Comparison of ENCODE assay signal across 16 cellular contexts in the genomic region with DNA sequence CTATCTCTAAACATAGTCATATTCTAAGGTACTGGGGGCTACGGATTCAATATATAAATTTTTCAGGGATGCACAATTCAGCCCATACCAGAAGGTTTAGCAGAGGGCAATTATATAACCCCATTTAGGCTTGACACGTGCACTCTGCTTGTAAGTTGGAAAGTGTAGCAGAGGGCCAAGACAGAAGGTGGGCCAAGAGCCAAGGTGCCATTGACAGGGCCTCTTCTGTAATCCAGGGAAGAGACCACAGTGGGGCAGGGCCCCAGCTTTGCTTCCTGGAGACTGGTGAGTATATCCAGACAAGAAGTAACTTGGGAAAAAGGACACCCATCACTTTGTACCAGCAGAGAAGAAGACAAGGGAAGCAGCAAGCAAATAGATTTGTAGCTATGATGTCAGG.
DNase-seq lines count a peak whose midpoint lies in the region; TF ChIP-seq lines count a peak whose summit lies in the region.
"Had no signal": no experiment of that assay in that cellular context is flagged by ENCODE, and none has a peak within 500 bp of the region (broad histone marks: within the 10 kb centered on the region; RNA-seq: fewer than 3 reads in every experiment).

No MANE protein-coding gene starts in this region.

- H3K9me3 ChIP-seq in right atrium auricular region (no peaks in the 10 kb centered on the region), smooth muscle cell (replicated peaks; ENCODE audit: low read depth) (no peaks in the 10 kb centered on the region), A673 (ENCODE audit: low read depth, low read length, poor library complexity, severe bottlenecking) (no peaks in the 10 kb centered on the region)
- H3K9me3 ChIP-seq: prostate gland, transverse colon had no signal

- no peaks in the 10 kb centered on the region for H3K79me2 ChIP-seq in smooth muscle cell (ENCODE audit: low read depth)

- peak overlapping the region; percentile 89 for H3K27ac ChIP-seq in brain microvascular endothelial cell
- H3K27ac ChIP-seq in right atrium auricular region: peak overlapping the region in 1 of 2 donors; percentile 40
- H3K27ac ChIP-seq in smooth muscle cell (ENCODE audit: low read depth): peak overlapping the region; percentile 52
- H3K27ac ChIP-seq in A673 (ENCODE audit: low read depth, low read length, poor library complexity, severe bottlenecking): no peak overlapping the region
- H3K27ac ChIP-seq: prostate gland, transverse colon had no signal

- H3K4me1 ChIP-seq in right atrium auricular region (peaks cover 0 to 10% of the 10 kb centered on the region in 2 donors), smooth muscle cell (ENCODE audit: low read depth) (no peaks in the 10 kb centered on the region), A673 (ENCODE audit: insufficient read depth, low read length, poor library complexity, severe bottlenecking) (peaks cover 8% of the 10 kb centered on the region)
- H3K4me1 ChIP-seq: prostate gland, transverse colon had no signal

- peak overlapping the region; percentile 19 for H2AFZ ChIP-seq in smooth muscle cell (ENCODE audit: low read depth)

- WGBS in smooth muscle cell (ENCODE audit: low lambda C conversion rate): 93% methylated on average over 2 of the region's 2 CpGs

- no peak overlapping the region for H3K4me2 ChIP-seq in smooth muscle cell

- H3K27me3 ChIP-seq in brain microvascular endothelial cell (replicated peaks) (no peaks in the 10 kb centered on the region), right atrium auricular region (no peaks in the 10 kb centered on the region), smooth muscle cell (ENCODE audit: low read depth) (no peaks in the 10 kb centered on the region), A673 (replicated peaks; ENCODE audit: insufficient read depth, low read depth, low read length, poor library complexity) (no peaks in the 10 kb centered on the region)
- H3K27me3 ChIP-seq: transverse colon had no signal

- H3K9ac ChIP-seq in smooth muscle cell (ENCODE audit: low read depth): no peak overlapping the region

- H3K4me3 ChIP-seq in brain microvascular endothelial cell (ENCODE audit: low read depth, low read length): no peak overlapping the region
- no peak overlapping the region for H3K4me3 ChIP-seq in right atrium auricular region
- no peak overlapping the region for H3K4me3 ChIP-seq in smooth muscle cell
- no peak overlapping the region for H3K4me3 ChIP-seq in A673 (ENCODE audit: low read depth, low read length, poor library complexity, severe bottlenecking)
- H3K4me3 ChIP-seq: prostate gland, transverse colon had no signal

- DNase-seq in NCI-H2171 (lab: John Stamatoyannopoulos, UW): peak; percentile 8
- no peak for DNase-seq in brain microvascular endothelial cell
- DNase-seq in right atrium auricular region (ENCODE audit: low spot score): peak; percentile 63
- no peak for DNase-seq in smooth muscle cell (lab: John Stamatoyannopoulos, UW; ENCODE audit: unreplicated experiment)
- DNase-seq in A673 (ENCODE audit: low spot score): no peak
- DNase-seq in mucosa of gallbladder (ENCODE audit: low spot score): no peak
- DNase-seq in NK-92 treated with Interleukin-12 subunit alpha and Interleukin-12 subunit beta, amount 100 ng/mL, for 24 hours (lab: John Stamatoyannopoulos, UW): no peak
- DNase-seq: central memory CD4-positive, alpha-beta T cell; effector memory CD4-positive, alpha-beta T cell; NCI-H1417; NCI-H2227 treated with DMSO at 0.1 percent for 48 hours; stimulated activated CD4-positive, alpha-beta T cell treated with anti-CD3 and anti-CD28 coated beads, Interleukin-15, amount 100 ng/mL, for 24 hours; stimulated activated naive CD4-positive, alpha-beta T cell; T-helper 9 cell; transverse colon had no signal

- no peaks in the 10 kb centered on the region for H3K36me3 ChIP-seq in brain microvascular endothelial cell (replicated peaks)
- H3K36me3 ChIP-seq in right atrium auricular region: no peaks in the 10 kb centered on the region
- no peaks in the 10 kb centered on the region for H3K36me3 ChIP-seq in smooth muscle cell (ENCODE audit: low read depth)
- no peaks in the 10 kb centered on the region for H3K36me3 ChIP-seq in A673 (ENCODE audit: insufficient read depth, low read length, poor library complexity, severe bottlenecking)
- H3K36me3 ChIP-seq: prostate gland, transverse colon had no signal

- in situ Hi-C loops in brain microvascular endothelial cell (cut with HindIII; ENCODE audit: low pct_ligation_motif_present, low sequenced_read_pairs): no loop called here

- H4K20me1 ChIP-seq in smooth muscle cell (ENCODE audit: low read depth): no peaks in the 10 kb centered on the region

- intact Hi-C loops in A673 (cut with micrococcal nuclease; ENCODE audit: unreplicated experiment): loop anchor here (5.0 to 10.0 kb wide), 2 partner anchors 673 to 720 kb away; a partner anchor contains a TSS

- no TSS peak for BruUV-seq in A673 (replicated peaks; lab: Mats Ljungman, UMichigan)

- TF ChIP-seq CTCF in brain microvascular endothelial cell (IDR thresholded peaks at IDR 0.05; ENCODE audit: low read depth, low read length, missing control alignments) (no peak), right atrium auricular region (IDR thresholded peaks at IDR 0.05) (no peak), smooth muscle cell (IDR thresholded peaks at IDR 0.05; ENCODE audit: borderline replicate concordance, insufficient read depth, poor library complexity, severe bottlenecking) (no peak), A673 (conservative IDR thresholded peaks at IDR 0.05; ENCODE audit: low read depth, low read length) (no peak)

- peaks cover 5% of the 10 kb centered on the region for H3F3A ChIP-seq in smooth muscle cell (ENCODE audit: low read depth)

- CTCF ChIA-PET in A673 (lab: Charles Lee): no interaction called here

- POLR2A ChIA-PET in A673 (lab: Charles Lee; ENCODE audit: low non-redundant PET): no interaction called here

Comparison
In these comparisons a context has a peak if more than half of its experiments do, and no peak if none do; other contexts are left out.
1. DNase-seq: peak in NCI-H2171 (single experiment) and right atrium auricular region (single experiment); none in brain microvascular endothelial cell (single experiment), smooth muscle cell (single experiment), A673 (single experiment), mucosa of gallbladder (single experiment) and NK-92 treated with Interleukin-12 subunit alpha and Interleukin-12 subunit beta, amount 100 ng/mL, for 24 hours (single experiment).